In the genomic region with DNA sequence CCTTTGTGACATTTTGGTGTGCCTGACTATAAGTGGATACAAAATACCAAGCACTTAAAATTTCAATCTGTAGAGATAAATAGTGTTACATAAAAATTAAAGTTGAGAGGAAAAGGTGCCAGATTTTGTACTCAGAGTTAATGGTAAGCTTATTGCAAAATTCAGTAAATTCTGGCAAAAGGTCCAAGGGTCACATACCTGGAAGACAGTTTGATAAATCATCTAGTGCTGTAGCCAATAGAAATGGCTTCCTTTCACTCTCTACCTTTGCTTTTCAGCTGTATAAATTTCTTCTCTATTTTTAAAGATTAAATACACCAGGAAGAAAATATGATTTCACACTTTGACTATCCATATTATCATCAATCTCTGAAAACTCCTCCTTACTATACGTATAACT, we compare ENCODE assay signal across 21 cellular contexts.
"Had no signal": no experiment of that assay in that cellular context is flagged by ENCODE, and none has a peak within 500 bp of the region (broad histone marks: within the 10 kb centered on the region; RNA-seq: fewer than 3 reads in every experiment).

No MANE protein-coding gene starts in this region.

- H3K27me3 ChIP-seq: SJCRH30 had no signal

- ATAC-seq: K562, Panc1, Right ventricle myocardium inferior, SK-N-SH treated with all-trans-retinoic acid at 6 μM for 48 hours had no signal

- H3K4me2 ChIP-seq: KMS-11 had no signal

- H3K9me3 ChIP-seq: SJCRH30 had no signal

- H3K4me1 ChIP-seq: SJCRH30 had no signal

- H3K27ac Mint-ChIP-seq: IgD-negative memory B cell had no signal

- H3K4me3 ChIP-seq: K562, SJCRH30 had no signal

- DNase-seq: Kasumi-1, MM.1S, NCI-H1092 treated with DMSO at 0.1 percent for 48 hours, NCI-H1436, NCI-H187, NCI-H2029, NCI-H2081 treated with DMSO at 0.1 percent for 48 hours, NCI-H2171, NCI-H226, NCI-H510A, NCI-H524 treated with DMSO at 0.1 percent for 48 hours, NCI-H69, NCI-H774, SHP77 treated with DMSO at 0.1 percent for 48 hours, SJCRH30 had no signal

- H3K9ac ChIP-seq: KMS-11 had no signal

- H3K4me3 Mint-ChIP-seq: IgD-negative memory B cell had no signal

- H3K36me3 ChIP-seq: SJCRH30 had no signal

- H3K27ac ChIP-seq: KMS-11, SJCRH30 had no signal

- H3K4me1 Mint-ChIP-seq: IgD-negative memory B cell had no signal

- FAIRE-seq: K562 had no signal

- H3K27me3 Mint-ChIP-seq: IgD-negative memory B cell had no signal
